Comparison of ENCODE assay signal across 1 cellular context in genomic region chr1:40508375-40509341, GRCh38.
TF ChIP-seq lines count a peak whose summit lies in the region.

EXO5 (plus strand) TSS chr1:40508767; CDS start chr1:40514545, 5,778 bp downstream.

TF ChIP-seq in HepG2, 621 proteins besides CTCF, POLR2A, EP300 and RAD21 (continued from another document):
- TF ChIP-seq ZNF18 (CRISPR knock-in tag; IDR thresholded peaks at IDR 0.05; ENCODE audit: insufficient replicate concordance) (peak; percentile 90), ELK4 (CRISPR knock-in tag; IDR thresholded peaks at IDR 0.05; ENCODE audit: borderline replicate concordance) (peak; percentile 49; the same call in 1 of the 2 replicates), ZNF646 (CRISPR knock-in tag; IDR thresholded peaks at IDR 0.05) (no peak), ZNF703 (CRISPR knock-in tag; IDR thresholded peaks at IDR 0.05; ENCODE audit: borderline replicate concordance) (peak; percentile 41; the same call in 1 of the 2 replicates), ZNF512 (CRISPR knock-in tag; IDR thresholded peaks at IDR 0.05) (no peak), ZNF17 (CRISPR knock-in tag; IDR thresholded peaks at IDR 0.05) (no peak; the same call in 1 of the 2 replicates)
